8 cellular contexts compared by ENCODE assay signal in genomic region chr11:19432370-19433163, GRCh38.
DNase-seq lines count a peak whose midpoint lies in the region; ATAC-seq and TF ChIP-seq lines count a peak whose summit lies in the region.

No MANE protein-coding gene starts in this region.

- H3K9ac ChIP-seq in colonic mucosa (ENCODE audit: low read depth in 2 of 2, low read length in 2 of 2), result no peak overlapping the region

- TF ChIP-seq CTCF in colonic mucosa (IDR thresholded peaks at IDR 0.05), result no peak
- TF ChIP-seq CTCF in uterus (IDR thresholded peaks at IDR 0.05), result no peak

- H3K4me3 ChIP-seq in colonic mucosa, result no peak overlapping the region
- no peak overlapping the region for H3K4me3 ChIP-seq in uterus

- H3K9me3 ChIP-seq in colonic mucosa, result no peaks in the 10 kb centered on the region
- no peaks in the 10 kb centered on the region for H3K9me3 ChIP-seq in uterus

- intact Hi-C loops in colonic mucosa (cut with DNase I), result no loop called here
- intact Hi-C loops in uterus (cut with DNase I; ENCODE audit: low total_unique reads), result no loop called here
- intact Hi-C loops in posterior vena cava (cut with DNase I), result no loop called here

- in situ Hi-C loops in Caki2 (cut with HindIII; ENCODE audit: low pct_unique_long_range_greater_than_20kb, low sequenced_read_pairs), result no loop called here

- H3K27ac ChIP-seq in colonic mucosa, result peak overlapping the region; percentile 9
- H3K27ac ChIP-seq in uterus, result no peak overlapping the region

- no peaks in the 10 kb centered on the region for H3K27me3 ChIP-seq in colonic mucosa
- H3K27me3 ChIP-seq in uterus, result no peaks in the 10 kb centered on the region

- H3K36me3 ChIP-seq in colonic mucosa, result no peaks in the 10 kb centered on the region
- H3K36me3 ChIP-seq in uterus, result no peaks in the 10 kb centered on the region

- no peak for TF ChIP-seq POLR2A in uterus (IDR thresholded peaks at IDR 0.05)

- ATAC-seq in GM19468 (IDR thresholded peaks at IDR 0.05; ENCODE audit: extremely low read depth, unreplicated experiment), result peak; percentile 23
- ATAC-seq in HG03439 (IDR thresholded peaks at IDR 0.05; ENCODE audit: unreplicated experiment), result peak; percentile 64

- DNase-seq in Caki2 (ENCODE audit: low read depth) (peak; percentile 21), colonic mucosa (no peak), superior temporal gyrus (ENCODE audit: extremely low spot score) (no peak), uterus (no peak), posterior vena cava (ENCODE audit: low spot score) (no peak)
- no peak for DNase-seq in activated effector memory CD4-positive, alpha-beta T cell treated with anti-CD3 and anti-CD28 coated beads, Interleukin-2, amount 50 U/mL, for 16 hours

- H3K4me1 ChIP-seq in colonic mucosa, result no peaks in the 10 kb centered on the region
- H3K4me1 ChIP-seq in uterus, result no peaks in the 10 kb centered on the region
